ENCODE assay signal across 8 cellular contexts in genomic region chr11:12110714-12111481, GRCh38. TPM values are rescaled to one million over a fixed set of nuclear protein-coding genes. Genes with fewer than 3 reads are reported as not detected.
A peak's percentile ranks its signal among the peaks of the same experiment; 100 is the strongest.
DNase-seq lines count a peak whose midpoint lies in the region; TF ChIP-seq lines count a peak whose summit lies in the region.

No MANE protein-coding gene starts in this region.

- H3K27me3 Mint-ChIP-seq in activated T-helper 1 cell treated with anti-CD3 and anti-CD28 coated beads, Interleukin-12 subunit alpha, Interleukin-12 subunit beta, Interleukin-2, Interleukin-4 antibody, amounts not matched to agents 30 ng/mL and 10 ng/mL and 1 ng/mL, durations not matched to agents 14 hours and 24 hours and 36 hours (ENCODE audit: insufficient read depth), result no peaks in the 10 kb centered on the region

- H3K27ac ChIP-seq in GM23248 (peak overlapping the region; percentile 45), osteoblast (ENCODE audit: low read depth, low read length) (peak overlapping the region; percentile 94)

- H3K9me3 Mint-ChIP-seq in activated T-helper 1 cell treated with anti-CD3 and anti-CD28 coated beads, Interleukin-12 subunit alpha, Interleukin-12 subunit beta, Interleukin-2, Interleukin-4 antibody, amounts not matched to agents 30 ng/mL and 10 ng/mL and 1 ng/mL, durations not matched to agents 14 hours and 24 hours and 36 hours, result no peaks in the 10 kb centered on the region

- TF ChIP-seq CTCF in foreskin fibroblast (IDR thresholded peaks at IDR 0.05; ENCODE audit: low read depth, low read length) (no peak), osteoblast (IDR thresholded peaks at IDR 0.05; ENCODE audit: extremely low read depth, low read depth, low read length) (no peak)

- H3K36me3 ChIP-seq in GM23248 (ENCODE audit: low read depth) (0 out of 2 replicates have a peak, but pooled peaks cover 7% of the 10 kb centered on the region), osteoblast (ENCODE audit: insufficient read depth, low read length) (peaks cover 27% of the 10 kb centered on the region)

- H3K27ac Mint-ChIP-seq in activated T-helper 1 cell treated with anti-CD3 and anti-CD28 coated beads, Interleukin-12 subunit alpha, Interleukin-12 subunit beta, Interleukin-2, Interleukin-4 antibody, amounts not matched to agents 30 ng/mL and 10 ng/mL and 1 ng/mL, durations not matched to agents 14 hours and 24 hours and 36 hours, result peak overlapping the region; percentile 81

- peaks cover 22% of the 10 kb centered on the region for H3K36me3 Mint-ChIP-seq in activated T-helper 1 cell treated with anti-CD3 and anti-CD28 coated beads, Interleukin-12 subunit alpha, Interleukin-12 subunit beta, Interleukin-2, Interleukin-4 antibody, amounts not matched to agents 30 ng/mL and 10 ng/mL and 1 ng/mL, durations not matched to agents 14 hours and 24 hours and 36 hours (ENCODE audit: low read depth)

- in situ Hi-C loops in GM23248 (cut with MboI), result no loop called here

- peak overlapping the region; percentile 90 for H3K4me3 Mint-ChIP-seq in activated T-helper 1 cell treated with anti-CD3 and anti-CD28 coated beads, Interleukin-12 subunit alpha, Interleukin-12 subunit beta, Interleukin-2, Interleukin-4 antibody, amounts not matched to agents 30 ng/mL and 10 ng/mL and 1 ng/mL, durations not matched to agents 14 hours and 24 hours and 36 hours

- H3K27me3 ChIP-seq in GM23248 (replicated peaks; ENCODE audit: insufficient read depth) (no peaks in the 10 kb centered on the region), osteoblast (ENCODE audit: insufficient read depth, low read length) (no peaks in the 10 kb centered on the region)

- DNase-seq in DMS 273 (lab: John Stamatoyannopoulos, UW; ENCODE audit: unreplicated experiment), result peak; percentile 55
- no peak for DNase-seq in DMS 273 treated with DMSO at 0.1 percent for 48 hours (lab: John Stamatoyannopoulos, UW)
- DNase-seq in GM23248, result peak; percentile 56
- DNase-seq in M059J (ENCODE audit: low read depth), result peak; percentile 59
- DNase-seq in activated T-helper 1 cell treated with anti-CD3 and anti-CD28 coated beads, Interleukin-12 subunit alpha, Interleukin-12 subunit beta, Interleukin-2, Interleukin-4 antibody, amounts not matched to agents 30 ng/mL and 10 ng/mL and 1 ng/mL, durations not matched to agents 14 hours and 24 hours and 36 hours (ENCODE audit: low spot score), result no peak
- DNase-seq in foreskin fibroblast, result peak in 1 of 2 donors; percentile 54
- DNase-seq in osteoblast (ENCODE audit: insufficient read length, low spot score, missing footprints), result peak; percentile 85
- DNase-seq in GDM1 (lab: John Stamatoyannopoulos, UW), result no peak

- no peaks in the 10 kb centered on the region for H3K9me3 ChIP-seq in GM23248 (ENCODE audit: low read depth)
- H3K9me3 ChIP-seq in osteoblast (ENCODE audit: low read depth, low read length), result no peaks in the 10 kb centered on the region

- H4K20me1 ChIP-seq in GM23248 (ENCODE audit: insufficient read depth) (no peaks in the 10 kb centered on the region), osteoblast (ENCODE audit: insufficient read depth, low read length) (peaks cover 23% of the 10 kb centered on the region)

- 11 to 12% methylated on average over 42 to 57 of the region's 65 CpGs for WGBS in GM23248 (ENCODE audit: low coverage in 1 of 2, low lambda C conversion rate in 2 of 2, missing lambda C conversion rate in 2 of 2), 2 experiments

- peak overlapping the region; percentile 91 for H3K4me3 ChIP-seq in GM23248
- peak overlapping the region; percentile 76 to 84 for H3K4me3 ChIP-seq in foreskin fibroblast (ENCODE audit: low read depth in 1 of 2, low read length in 2 of 2)
- peak overlapping the region; percentile 91 for H3K4me3 ChIP-seq in osteoblast (ENCODE audit: insufficient read depth, low read length)

- intact Hi-C loops in activated T-helper 1 cell treated with anti-CD3 and anti-CD28 coated beads, Interleukin-12 subunit alpha, Interleukin-12 subunit beta, Interleukin-2, Interleukin-4 antibody, amounts not matched to agents 30 ng/mL and 10 ng/mL and 1 ng/mL, durations not matched to agents 14 hours and 24 hours and 36 hours (cut with micrococcal nuclease), result loop anchor here (1.0 to 10.0 kb wide), 9 partner anchors 7 to 1352 kb away; partner anchors contain the start of gene BTBD10

- H3K4me1 ChIP-seq in GM23248 (ENCODE audit: insufficient read depth), result peaks cover 24% of the 10 kb centered on the region
- peaks cover 45% of the 10 kb centered on the region for H3K4me1 ChIP-seq in osteoblast (ENCODE audit: insufficient read depth, low read length)

- H3F3A ChIP-seq in GM23248 (ENCODE audit: insufficient read depth), result no peaks in the 10 kb centered on the region

- H3K9me2 ChIP-seq in GM23248 (ENCODE audit: insufficient read depth), result no peaks in the 10 kb centered on the region

- peak overlapping the region; percentile 89 for H3K9ac ChIP-seq in GM23248

- H3K79me2 ChIP-seq in GM23248 (ENCODE audit: insufficient read depth) (peaks cover 53% of the 10 kb centered on the region), osteoblast (ENCODE audit: insufficient read depth, low read length) (peaks cover 56% of the 10 kb centered on the region)

- peak overlapping the region; percentile 91 for H3K4me2 ChIP-seq in GM23248 (ENCODE audit: unreplicated experiment)
- H3K4me2 ChIP-seq in osteoblast (ENCODE audit: insufficient read depth, low read length), result peak overlapping the region; percentile 88

- peaks cover 68% of the 10 kb centered on the region for H3K4me1 Mint-ChIP-seq in activated T-helper 1 cell treated with anti-CD3 and anti-CD28 coated beads, Interleukin-12 subunit alpha, Interleukin-12 subunit beta, Interleukin-2, Interleukin-4 antibody, amounts not matched to agents 30 ng/mL and 10 ng/mL and 1 ng/mL, durations not matched to agents 14 hours and 24 hours and 36 hours (ENCODE audit: low read depth)

- peak overlapping the region; percentile 46; the same call in 1 of the 2 replicates for H2AFZ ChIP-seq in GM23248
- H2AFZ ChIP-seq in osteoblast (ENCODE audit: low read length), result no peak overlapping the region

RNA-seq across cellular contexts. Expression of gene MICAL2, which starts 0.5 kb away (rescaled TPM):
- total RNA-seq in GM23248 (2014; rRNA removed; shearing (Covaris generic)), result 158 and 182 TPM in 2 replicates
- 81.6 and 83.3 TPM in 2 replicates for polyA plus RNA-seq in GM23248 (2016; fragmentation: Nextera tagmentation; extraction: Ambion mirVana)
- 120 and 173 TPM in 2 replicates for total RNA-seq in M059J (2014; rRNA removed; shearing (Covaris generic))
- total RNA-seq in activated T-helper 1 cell treated with anti-CD3 and anti-CD28 coated beads, Interleukin-12 subunit alpha, Interleukin-12 subunit beta, Interleukin-2, Interleukin-4 antibody, amounts not matched to agents 30 ng/mL and 10 ng/mL and 1 ng/mL, durations not matched to agents 14 hours and 24 hours and 36 hours, result 595 and 619 TPM in 2 replicates
- total RNA-seq in osteoblast, result 109 and 156 TPM in 2 replicates

Comparison
In these comparisons a context has a peak if more than half of its experiments do, and no peak if none do; other contexts are left out.
1. DNase-seq: peak in DMS 273 (single experiment), GM23248 (single experiment), M059J (single experiment) and osteoblast (single experiment); none in DMS 273 treated with DMSO at 0.1 percent for 48 hours (single experiment), activated T-helper 1 cell treated with anti-CD3 and anti-CD28 coated beads, Interleukin-12 subunit alpha, Interleukin-12 subunit beta, Interleukin-2, Interleukin-4 antibody, amounts not matched to agents 30 ng/mL and 10 ng/mL and 1 ng/mL, durations not matched to agents 14 hours and 24 hours and 36 hours (single experiment) and GDM1 (single experiment).
2. Peak in every context shown above with its lines, with median percentiles within 50 percentile points of each other: H3K4me3 ChIP-seq.